ENCODE assay signal across 8 cellular contexts in genomic region chr5:40834849-40835787, GRCh38. TPM values are rescaled to one million over a fixed set of nuclear protein-coding genes. Genes with fewer than 3 reads are reported as not detected.
DNase-seq lines count a peak whose midpoint lies in the region; ATAC-seq lines count a peak whose summit lies in the region.

Gene RPL37 (minus strand): TSS chr5:40835222. CDS start chr5:40835185, 37 bp downstream.

- peaks cover 41% of the 10 kb centered on the region for H4K20me1 ChIP-seq in BLaER1

- peak within 1 kb of the TSS; percentile 93 for H3K4me2 ChIP-seq in BLaER1

- H3K4me1 ChIP-seq in BLaER1, result peaks cover 32% of the 10 kb centered on the region

- peak; percentile 96 for ATAC-seq in GM19328 (IDR thresholded peaks at IDR 0.05; ENCODE audit: unreplicated experiment)
- ATAC-seq in HG03520 (IDR thresholded peaks at IDR 0.05; ENCODE audit: unreplicated experiment), result peak; percentile 98

- H3K27me3 Mint-ChIP-seq in activated CD4-positive, alpha-beta T cell treated with anti-CD3 and anti-CD28 coated beads, Interleukin-2, amount 10 ng/mL, durations not matched to agents 7 days and 5 days, result no peaks in the 10 kb centered on the region

- H3K4me1 Mint-ChIP-seq in activated CD4-positive, alpha-beta T cell treated with anti-CD3 and anti-CD28 coated beads, Interleukin-2, amount 10 ng/mL, durations not matched to agents 7 days and 5 days, result peaks cover 61% of the 10 kb centered on the region

- POLR2A ChIA-PET in activated CD4-positive, alpha-beta T cell treated with anti-CD3 and anti-CD28 coated beads, Interleukin-2, amount 10 ng/mL, durations not matched to agents 7 days and 5 days (lab: Charles Lee), result interaction anchor here (0.6 kb wide), 2 partner anchors 25 to 110 kb away, joined by 3 to 5 read pairs; no protein-coding TSS in a partner anchor

- no peaks in the 10 kb centered on the region for H3K9me3 ChIP-seq in BLaER1

- H3K27ac ChIP-seq in BLaER1, result peak within 1 kb of the TSS; percentile 99

- DNase-seq in NCI-H69 (lab: John Stamatoyannopoulos, UW) (peak; percentile 99), cortex of kidney (lab: John Stamatoyannopoulos, UW) (peak; percentile 48), left kidney (ENCODE audit: low read depth, low spot score) (peak; percentile 99)
- peak; percentile 94 for DNase-seq in activated CD4-positive, alpha-beta T cell treated with anti-CD3 and anti-CD28 coated beads, Interleukin-2, amount 10 ng/mL, durations not matched to agents 7 days and 5 days
- DNase-seq in stimulated activated CD4-positive, alpha-beta T cell treated with anti-CD3 and anti-CD28 coated beads, Interleukin-2, amount 100 ng/mL, for 24 hours, result peak; percentile 91

- no peaks in the 10 kb centered on the region for H3K27me3 ChIP-seq in BLaER1

- H3K4me3 ChIP-seq in BLaER1, result peak within 1 kb of the TSS; percentile 96

- peaks cover 2% of the 10 kb centered on the region for H3K9me3 Mint-ChIP-seq in activated CD4-positive, alpha-beta T cell treated with anti-CD3 and anti-CD28 coated beads, Interleukin-2, amount 10 ng/mL, durations not matched to agents 7 days and 5 days

- CTCF ChIA-PET in activated CD4-positive, alpha-beta T cell treated with anti-CD3 and anti-CD28 coated beads, Interleukin-2, amount 10 ng/mL, durations not matched to agents 7 days and 5 days (lab: Charles Lee), result interaction anchor here (0.6 to 0.7 kb wide), 2 partner anchors 13 to 1059 kb away, joined by 3 to 5 read pairs; no protein-coding TSS in a partner anchor

- H3K9ac ChIP-seq in BLaER1, result peak within 1 kb of the TSS; percentile 99

- H3K27ac Mint-ChIP-seq in activated CD4-positive, alpha-beta T cell treated with anti-CD3 and anti-CD28 coated beads, Interleukin-2, amount 10 ng/mL, durations not matched to agents 7 days and 5 days, result peak within 1 kb of the TSS; percentile 94

- H3K36me3 Mint-ChIP-seq in activated CD4-positive, alpha-beta T cell treated with anti-CD3 and anti-CD28 coated beads, Interleukin-2, amount 10 ng/mL, durations not matched to agents 7 days and 5 days (ENCODE audit: low read depth), result peaks cover 44% of the 10 kb centered on the region

- H3K4me3 Mint-ChIP-seq in activated CD4-positive, alpha-beta T cell treated with anti-CD3 and anti-CD28 coated beads, Interleukin-2, amount 10 ng/mL, durations not matched to agents 7 days and 5 days, result peak within 1 kb of the TSS; percentile 94

- peaks cover 43% of the 10 kb centered on the region for H3K36me3 ChIP-seq in BLaER1

RNA-seq across cellular contexts. Expression of gene RPL37, which starts in this region (rescaled TPM):
- 1,000 to 10,000 TPM; 1,565 to 1,761 TPM for total RNA-seq in activated CD4-positive, alpha-beta T cell treated with anti-CD3 and anti-CD28 coated beads, Interleukin-2, amount 10 ng/mL, durations not matched to agents 7 days and 5 days

Comparison
In these comparisons a context has a peak if more than half of its experiments do, and no peak if none do; other contexts are left out.
1. Peak in every context shown above with its lines: DNase-seq, ATAC-seq, H3K4me3 ChIP-seq and H3K27ac ChIP-seq.
2. DNase-seq: peak in every context shown above with its lines; median percentile 99 in NCI-H69; 99 in left kidney; 94 in activated CD4-positive, alpha-beta T cell treated with anti-CD3 and anti-CD28 coated beads, Interleukin-2, amount 10 ng/mL, durations not matched to agents 7 days and 5 days; 91 in stimulated activated CD4-positive, alpha-beta T cell treated with anti-CD3 and anti-CD28 coated beads, Interleukin-2, amount 100 ng/mL, for 24 hours; 48 in cortex of kidney.